Comparison of ENCODE assay signal across 10 cellular contexts in the genomic region with DNA sequence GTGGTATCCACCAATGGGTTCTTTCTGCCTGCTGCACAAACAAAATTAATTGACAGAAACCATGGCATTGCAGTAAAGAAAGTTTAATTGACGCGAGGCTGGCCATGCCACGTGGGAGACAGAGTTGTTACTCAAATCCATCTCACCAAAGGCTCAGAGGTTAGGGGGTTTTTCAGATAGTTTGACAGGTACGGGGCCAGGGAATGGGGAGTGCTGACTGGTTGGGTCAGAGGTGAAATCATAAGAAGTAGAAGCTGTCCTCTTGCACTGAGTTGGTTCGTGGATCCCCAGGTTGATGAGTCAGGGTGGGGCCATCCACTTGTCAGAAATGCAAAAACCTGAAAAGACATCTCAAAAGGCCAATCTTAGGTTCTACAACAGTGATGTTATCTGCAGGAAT. TPM values are rescaled to one million over a fixed set of nuclear protein-coding genes. Genes with fewer than 3 reads are reported as not detected.
DNase-seq lines count a peak whose midpoint lies in the region; ATAC-seq, FAIRE-seq and TF ChIP-seq lines count a peak whose summit lies in the region.
"Had no signal": no experiment of that assay in that cellular context is flagged by ENCODE, and none has a peak within 500 bp of the region (broad histone marks: within the 10 kb centered on the region; RNA-seq: fewer than 3 reads in every experiment).

No MANE protein-coding gene starts in this region.

- no peak for TF ChIP-seq EP300 in K562 (IDR thresholded peaks at IDR 0.05; ENCODE audit: low read length)

- CTCF ChIA-PET in CD8-positive, alpha-beta memory T cell (lab: Charles Lee), result no interaction called here
- CTCF ChIA-PET in K562 (lab: Yijun Ruan, JAX; ENCODE audit: low intra/inter-chr PET ratio), result no interaction called here

- no peaks in the 10 kb centered on the region for H3K9me1 ChIP-seq in K562 (ENCODE audit: control insufficient read depth, insufficient read depth, low read length)

- WGBS in K562 (ENCODE audit: insufficient coverage, low coverage, missing lambda C conversion rate), result 63% methylated on average over 5 of the region's 5 CpGs
- WGBS in prostate gland, result 84% methylated on average over 5 of the region's 5 CpGs

- no peaks in the 10 kb centered on the region for H3K9me3 Mint-ChIP-seq in CD8-positive, alpha-beta memory T cell
- no peaks in the 10 kb centered on the region for H3K9me3 Mint-ChIP-seq in progenitor cell of endocrine pancreas (ENCODE audit: low read depth)

- peak overlapping the region; percentile 93 to 99 (median 98) for H3K4me3 Mint-ChIP-seq in CD8-positive, alpha-beta memory T cell
- peak overlapping the region; percentile 97 for H3K4me3 Mint-ChIP-seq in progenitor cell of endocrine pancreas (ENCODE audit: low read depth)

- H3K4me2 ChIP-seq in OCI-LY1 (ENCODE audit: low read length) (peak overlapping the region; percentile 66; the same call in 1 of the 2 replicates), K562 (ENCODE audit: insufficient read depth, low read length) (peak overlapping the region; percentile 85)

- TF ChIP-seq RAD21 in K562 (CRISPR knock-in tag; conservative IDR thresholded peaks at IDR 0.05 in 1 of 2, IDR thresholded peaks at IDR 0.05 in 1 of 2), result no peak

- TF ChIP-seq POLR2A in K562 (conservative IDR thresholded peaks at IDR 0.05), result no peak
- TF ChIP-seq POLR2A in H54 (IDR thresholded peaks at IDR 0.05; ENCODE audit: low read depth, low read length), result no peak
- TF ChIP-seq POLR2A in prostate gland (IDR thresholded peaks at IDR 0.05), result no peak

- H3K79me2 ChIP-seq in OCI-LY1 (ENCODE audit: insufficient read depth, low read length), result peaks cover 10% of the 10 kb centered on the region; the same call in 1 of the 2 replicates
- H3K79me2 ChIP-seq in K562 (ENCODE audit: control insufficient read depth, insufficient read depth, low read length), result peaks cover 40% of the 10 kb centered on the region

- no TSS peak for BruUV-seq in K562 (replicated peaks; lab: Mats Ljungman, UMichigan)

- no peak overlapping the region for H3K27ac ChIP-seq in CD8-positive, alpha-beta memory T cell (ENCODE audit: low read depth, low read length)
- H3K27ac ChIP-seq in OCI-LY1 (ENCODE audit: low read depth, low read length, poor library complexity, severe bottlenecking) (no peak overlapping the region), K562 (ENCODE audit: extremely low read depth, low read depth, low read length) (peak overlapping the region; percentile 69), prostate gland (no peak overlapping the region)

- no peaks in the 10 kb centered on the region for H3K9me2 ChIP-seq in OCI-LY1 (ENCODE audit: low read depth, low read length)

- intact Hi-C loops in K562 (cut with micrococcal nuclease), result loop anchor here (2.0 kb wide), 1 partner anchor 49 kb away; no protein-coding TSS in a partner anchor
- intact Hi-C loops in prostate gland (cut with DNase I), result no loop called here

- H3K4me1 Mint-ChIP-seq in CD8-positive, alpha-beta memory T cell, result peaks cover 26 to 38% (median 37%) of the 10 kb centered on the region in 3 donors
- H3K4me1 Mint-ChIP-seq in progenitor cell of endocrine pancreas (ENCODE audit: low read depth), result peaks cover 15% of the 10 kb centered on the region

- H3K4me1 ChIP-seq in CD8-positive, alpha-beta memory T cell (ENCODE audit: insufficient read depth, low read length), result peaks cover 7% of the 10 kb centered on the region
- H3K4me1 ChIP-seq in OCI-LY1 (ENCODE audit: insufficient read depth, low read length, severe bottlenecking) (peaks cover 22% of the 10 kb centered on the region), K562 (replicated peaks in 1 of 2; ENCODE audit: control insufficient read depth in 2 of 2, insufficient read depth in 2 of 2, low read length in 2 of 2) (peaks cover 9 to 16% of the 10 kb centered on the region in 2 experiments; a peak in 4 of 5 replicates), prostate gland (replicated peaks) (no peaks in the 10 kb centered on the region)

- no peaks in the 10 kb centered on the region for H3K27me3 Mint-ChIP-seq in CD8-positive, alpha-beta memory T cell
- no peaks in the 10 kb centered on the region for H3K27me3 Mint-ChIP-seq in progenitor cell of endocrine pancreas

- peak overlapping the region; percentile 54 to 96 (median 90) for H3K27ac Mint-ChIP-seq in CD8-positive, alpha-beta memory T cell
- peak overlapping the region; percentile 35 for H3K27ac Mint-ChIP-seq in progenitor cell of endocrine pancreas

- H3F3A ChIP-seq in OCI-LY1 (ENCODE audit: insufficient read depth, low read length), result no peaks in the 10 kb centered on the region

- ATAC-seq in K562 (0 out of 3 replicates have a peak, but pooled peaks have one; percentile 6), HG03280 (IDR thresholded peaks at IDR 0.05; ENCODE audit: unreplicated experiment) (no peak)

- H3K9me3 ChIP-seq in CD8-positive, alpha-beta memory T cell (ENCODE audit: low read length), result no peaks in the 10 kb centered on the region
- H3K9me3 ChIP-seq in OCI-LY1 (ENCODE audit: low read length), result no peaks in the 10 kb centered on the region
- H3K9me3 ChIP-seq in K562 (replicated peaks; ENCODE audit: control insufficient read depth, insufficient read depth, low read depth, low read length), result no peaks in the 10 kb centered on the region
- no peaks in the 10 kb centered on the region for H3K9me3 ChIP-seq in prostate gland

- peaks cover 0 to 10% (median 0%) of the 10 kb centered on the region in 3 donors for H3K36me3 Mint-ChIP-seq in CD8-positive, alpha-beta memory T cell
- peaks cover 3% of the 10 kb centered on the region for H3K36me3 Mint-ChIP-seq in progenitor cell of endocrine pancreas (ENCODE audit: insufficient read depth)

- DNase-seq in CD8-positive, alpha-beta memory T cell, result no peak
- DNase-seq in K562 (ENCODE audit: extremely low read depth in 1 of 4, low spot score in 3 of 4) (peak; percentile 29 to 62 (median 46)), progenitor cell of endocrine pancreas (ENCODE audit: low spot score, unreplicated experiment) (no peak), H54 (ENCODE audit: insufficient read length, low spot score) (no peak), UCSD-AML1 (lab: John Stamatoyannopoulos, UW; ENCODE audit: unreplicated experiment) (no peak), prostate gland (ENCODE audit: low spot score) (no peak)
- DNase-seq: DMS153, NCI-H2029 had no signal

- H4K20me1 ChIP-seq in OCI-LY1 (ENCODE audit: insufficient read depth, low read length) (no peaks in the 10 kb centered on the region), K562 (replicated peaks; ENCODE audit: control insufficient read depth, insufficient read depth, low read length) (no peaks in the 10 kb centered on the region)

- TF ChIP-seq CTCF in OCI-LY1 (IDR thresholded peaks at IDR 0.05; ENCODE audit: low read length) (no peak), K562 (IDR thresholded peaks at IDR 0.05 in 2 of 3, conservative IDR thresholded peaks at IDR 0.05 in 1 of 3; ENCODE audit: insufficient read depth in 2 of 3, low read depth in 1 of 3, low read length in 3 of 3) (no peak), progenitor cell of endocrine pancreas (IDR thresholded peaks at IDR 0.05; ENCODE audit: unreplicated experiment) (no peak), prostate gland (IDR thresholded peaks at IDR 0.05) (no peak)

- POLR2A ChIA-PET in CD8-positive, alpha-beta memory T cell (lab: Charles Lee), result no interaction called here
- POLR2A ChIA-PET in K562 (lab: Yijun Ruan, JAX), result interaction anchor here (2.3 to 2.7 kb wide), 2 partner anchors 8 to 12 kb away, joined by 11 to 20 read pairs; no protein-coding TSS in a partner anchor

- H2AFZ ChIP-seq in OCI-LY1 (ENCODE audit: low read length) (0 out of 2 replicates have a peak overlapping the region, but pooled peaks have one; percentile 54), K562 (ENCODE audit: low read depth, low read length) (peak overlapping the region; percentile 86)

- H3K9ac ChIP-seq in OCI-LY1 (ENCODE audit: low read length) (peak overlapping the region; percentile 68; the same call in 1 of the 2 replicates), K562 (ENCODE audit: insufficient read depth in 1 of 2, low read depth in 2 of 2, low read length in 2 of 2) (peak overlapping the region in 1 of 2 experiments; percentile 77; a peak in 3 of 4 replicates)

- H3K4me3 ChIP-seq in CD8-positive, alpha-beta memory T cell (ENCODE audit: low read length), result peak overlapping the region; percentile 95
- H3K4me3 ChIP-seq in OCI-LY1 (ENCODE audit: low read depth, low read length, poor library complexity, severe bottlenecking), result peak overlapping the region; percentile 72
- no peak overlapping the region for H3K4me3 ChIP-seq in K562
- H3K4me3 ChIP-seq in prostate gland, result no peak overlapping the region

- H3K36me3 ChIP-seq in CD8-positive, alpha-beta memory T cell (ENCODE audit: insufficient read depth, low read length), result no peaks in the 10 kb centered on the region
- H3K36me3 ChIP-seq in OCI-LY1 (ENCODE audit: insufficient read depth, low read length), result no peaks in the 10 kb centered on the region
- peaks cover 14% of the 10 kb centered on the region; the same call in 2 of the 3 replicates for H3K36me3 ChIP-seq in K562 (ENCODE audit: control insufficient read depth, insufficient read depth, low read length)
- no peaks in the 10 kb centered on the region for H3K36me3 ChIP-seq in prostate gland

- FAIRE-seq in K562 (lab: Jason Lieb, UNC) (peak; percentile 46), H54 (lab: Jason Lieb, UNC) (no peak)

- in situ Hi-C loops in K562 (cut with MboI), result no loop called here

- H3K27me3 ChIP-seq in CD8-positive, alpha-beta memory T cell (ENCODE audit: insufficient read depth, low read length, poor library complexity, severe bottlenecking), result no peaks in the 10 kb centered on the region
- H3K27me3 ChIP-seq in OCI-LY1 (ENCODE audit: insufficient read depth, low read length) (no peaks in the 10 kb centered on the region), K562 (ENCODE audit: control insufficient read depth in 2 of 2, insufficient read depth in 2 of 2, low read length in 2 of 2) (no peaks in the 10 kb centered on the region), prostate gland (replicated peaks; ENCODE audit: insufficient read depth) (no peaks in the 10 kb centered on the region)

RNA-seq across cellular contexts. Expression of a gene that starts 0.9 kb away (rescaled TPM):
- 10 to 100 TPM; 19.4 to 25.7 TPM for total RNA-seq in CD8-positive, alpha-beta memory T cell
- 15.5 TPM for polyA plus RNA-seq in CD8-positive, alpha-beta memory T cell
- total RNA-seq in K562 (2011; cell fraction: chromatin; rRNA removed; ENCODE audit: low replicate concordance), result 145 and 291 TPM in 2 replicates
- total RNA-seq in K562 (2011; cell fraction: nucleolus; rRNA removed), result 78.7 and 90.9 TPM in 2 replicates
- total RNA-seq in K562 (2011; cell fraction: nucleoplasm; rRNA removed), result 144 and 194 TPM in 2 replicates
- total RNA-seq in K562 (2014; rRNA removed) (60.0 and 63.6 TPM in 2 replicates), K562 (2014; rRNA removed; fragmentation: Illumina TruSeq; extraction: Trizol) (92.1 and 99.9 TPM in 2 replicates), K562 (2015; rRNA removed; fragmentation: Illumina TruSeq; extraction: Trizol) (78.3 and 87.9 TPM in 2 replicates), K562 (2021) (52.6 and 65.2 TPM in 2 replicates), progenitor cell of endocrine pancreas (37.5 and 40.7 TPM in 2 replicates), prostate gland (10 to 100 TPM; 24.2 to 25.0 TPM)
- polyA plus RNA-seq in K562 (2011; rRNA removed) (61.7 and 87.9 TPM in 2 replicates), K562 (2014; fragmentation: Illumina TruSeq; extraction: Trizol) (68.8 and 81.8 TPM in 2 replicates), K562 (2014; fragmentation: Nextera tagmentation; extraction: Ambion mirVana) (10 to 100 TPM; 59.0 to 89.8 TPM), K562 (2014; rRNA removed) (79.5 and 82.1 TPM in 2 replicates)
- 20.2 and 36.7 TPM in 2 replicates for polyA plus RNA-seq in K562 (2011; cell fraction: cytosol; rRNA removed)
- 52.8 and 66.0 TPM in 2 replicates for polyA plus RNA-seq in K562 (2011; cell fraction: nucleus; rRNA removed)
- polyA plus RNA-seq in K562 (2012), result 45.4 and 64.8 TPM in 2 replicates
- polyA minus RNA-seq in K562 (2011; rRNA and poly(A)+ RNA removed), result 77.0 and 80.4 TPM in 2 replicates
- 15.1 and 27.1 TPM in 2 replicates for polyA minus RNA-seq in K562 (2011; cell fraction: cytosol; rRNA and poly(A)+ RNA removed)
- polyA minus RNA-seq in K562 (2011; cell fraction: nucleus; rRNA and poly(A)+ RNA removed), result 46.2 and 58.9 TPM in 2 replicates

RNA-seq across cellular contexts. Expression of a gene that starts 37.9 kb away (rescaled TPM):
- 10 to 100 TPM; 26.3 to 29.0 TPM for total RNA-seq in CD8-positive, alpha-beta memory T cell
- polyA plus RNA-seq in CD8-positive, alpha-beta memory T cell, result 63.0 TPM
- total RNA-seq in K562 (2011; cell fraction: chromatin; rRNA removed; ENCODE audit: low replicate concordance), result 7.8 and 28.4 TPM in 2 replicates
- 5.3 and 8.7 TPM in 2 replicates for total RNA-seq in K562 (2011; cell fraction: nucleolus; rRNA removed)
- total RNA-seq in K562 (2011; cell fraction: nucleoplasm; rRNA removed), result 15.0 and 24.5 TPM in 2 replicates
- total RNA-seq in K562 (2014; rRNA removed) (18.8 and 29.7 TPM in 2 replicates), K562 (2014; rRNA removed; fragmentation: Illumina TruSeq; extraction: Trizol) (50.3 and 66.8 TPM in 2 replicates), K562 (2015; rRNA removed; fragmentation: Illumina TruSeq; extraction: Trizol) (35.6 and 36.7 TPM in 2 replicates), K562 (2021) (56.3 and 59.1 TPM in 2 replicates), progenitor cell of endocrine pancreas (43.3 and 50.6 TPM in 2 replicates), prostate gland (10 to 100 TPM; 42.1 to 42.9 TPM)
- polyA plus RNA-seq in K562 (2011; rRNA removed) (79.2 and 98.2 TPM in 2 replicates), K562 (2014; fragmentation: Illumina TruSeq; extraction: Trizol) (70.4 and 72.1 TPM in 2 replicates), K562 (2014; fragmentation: Nextera tagmentation; extraction: Ambion mirVana) (100 to 1,000 TPM in 1 of 2 experiments, 10 to 100 TPM in 1; 97.8 to 104 TPM), K562 (2014; rRNA removed) (45.5 and 47.2 TPM in 2 replicates)
- polyA plus RNA-seq in K562 (2011; cell fraction: cytosol; rRNA removed), result 25.8 and 49.3 TPM in 2 replicates
- 17.2 and 24.5 TPM in 2 replicates for polyA plus RNA-seq in K562 (2011; cell fraction: nucleus; rRNA removed)
- 39.7 and 48.5 TPM in 2 replicates for polyA plus RNA-seq in K562 (2012)
- 53.9 and 65.6 TPM in 2 replicates for polyA minus RNA-seq in K562 (2011; rRNA and poly(A)+ RNA removed)
- polyA minus RNA-seq in K562 (2011; cell fraction: cytosol; rRNA and poly(A)+ RNA removed), result 21.8 and 24.4 TPM in 2 replicates
- polyA minus RNA-seq in K562 (2011; cell fraction: nucleus; rRNA and poly(A)+ RNA removed), result 6.7 and 18.1 TPM in 2 replicates

RNA-seq across cellular contexts. Expression of a gene that starts 38.3 kb away (rescaled TPM):
- total RNA-seq in CD8-positive, alpha-beta memory T cell, result 10 to 100 TPM; 39.9 to 43.0 TPM
- polyA plus RNA-seq in CD8-positive, alpha-beta memory T cell, result 88.6 TPM
- total RNA-seq in K562 (2011; cell fraction: chromatin; rRNA removed; ENCODE audit: low replicate concordance), result 87.6 and 197 TPM in 2 replicates
- 58.9 and 75.1 TPM in 2 replicates for total RNA-seq in K562 (2011; cell fraction: nucleolus; rRNA removed)
- total RNA-seq in K562 (2011; cell fraction: nucleoplasm; rRNA removed), result 72.0 and 86.5 TPM in 2 replicates
- total RNA-seq in K562 (2014; rRNA removed) (23.6 and 37.2 TPM in 2 replicates), K562 (2014; rRNA removed; fragmentation: Illumina TruSeq; extraction: Trizol) (37.9 and 42.9 TPM in 2 replicates), K562 (2015; rRNA removed; fragmentation: Illumina TruSeq; extraction: Trizol) (33.3 and 38.9 TPM in 2 replicates), K562 (2021) (24.2 and 24.4 TPM in 2 replicates), progenitor cell of endocrine pancreas (66.5 and 68.8 TPM in 2 replicates), prostate gland (10 to 100 TPM; 28.6 to 46.4 TPM)
- polyA plus RNA-seq in K562 (2011; rRNA removed) (12.3 and 17.7 TPM in 2 replicates), K562 (2014; fragmentation: Illumina TruSeq; extraction: Trizol) (16.9 and 18.5 TPM in 2 replicates), K562 (2014; fragmentation: Nextera tagmentation; extraction: Ambion mirVana) (10 to 100 TPM in 1 of 2 experiments, 1 to 10 TPM in 1; 8.4 to 11.8 TPM), K562 (2014; rRNA removed) (13.1 and 14.3 TPM in 2 replicates)
- polyA plus RNA-seq in K562 (2011; cell fraction: cytosol; rRNA removed), result 2.4 and 4.6 TPM in 2 replicates
- polyA plus RNA-seq in K562 (2011; cell fraction: nucleus; rRNA removed), result 22.1 and 25.6 TPM in 2 replicates
- 12.7 and 14.0 TPM in 2 replicates for polyA plus RNA-seq in K562 (2012)
- polyA minus RNA-seq in K562 (2011; rRNA and poly(A)+ RNA removed), result 50.5 and 54.9 TPM in 2 replicates
- polyA minus RNA-seq in K562 (2011; cell fraction: cytosol; rRNA and poly(A)+ RNA removed), result 16.7 and 29.3 TPM in 2 replicates
- polyA minus RNA-seq in K562 (2011; cell fraction: nucleus; rRNA and poly(A)+ RNA removed), result 34.6 and 80.0 TPM in 2 replicates

Comparison
In these comparisons a context has a peak if more than half of its experiments do, and no peak if none do; other contexts are left out.
1. DNase-seq: peak in K562 (4 of 4); none in CD8-positive, alpha-beta memory T cell (0 of 5), progenitor cell of endocrine pancreas (single experiment), H54 (single experiment), UCSD-AML1 (single experiment) and prostate gland (single experiment).
2. H3K4me3 ChIP-seq: peak in CD8-positive, alpha-beta memory T cell (single experiment) and OCI-LY1 (single experiment); none in K562 (single experiment) and prostate gland (0 of 2).